9 cellular contexts compared by ENCODE assay signal in the genomic region with DNA sequence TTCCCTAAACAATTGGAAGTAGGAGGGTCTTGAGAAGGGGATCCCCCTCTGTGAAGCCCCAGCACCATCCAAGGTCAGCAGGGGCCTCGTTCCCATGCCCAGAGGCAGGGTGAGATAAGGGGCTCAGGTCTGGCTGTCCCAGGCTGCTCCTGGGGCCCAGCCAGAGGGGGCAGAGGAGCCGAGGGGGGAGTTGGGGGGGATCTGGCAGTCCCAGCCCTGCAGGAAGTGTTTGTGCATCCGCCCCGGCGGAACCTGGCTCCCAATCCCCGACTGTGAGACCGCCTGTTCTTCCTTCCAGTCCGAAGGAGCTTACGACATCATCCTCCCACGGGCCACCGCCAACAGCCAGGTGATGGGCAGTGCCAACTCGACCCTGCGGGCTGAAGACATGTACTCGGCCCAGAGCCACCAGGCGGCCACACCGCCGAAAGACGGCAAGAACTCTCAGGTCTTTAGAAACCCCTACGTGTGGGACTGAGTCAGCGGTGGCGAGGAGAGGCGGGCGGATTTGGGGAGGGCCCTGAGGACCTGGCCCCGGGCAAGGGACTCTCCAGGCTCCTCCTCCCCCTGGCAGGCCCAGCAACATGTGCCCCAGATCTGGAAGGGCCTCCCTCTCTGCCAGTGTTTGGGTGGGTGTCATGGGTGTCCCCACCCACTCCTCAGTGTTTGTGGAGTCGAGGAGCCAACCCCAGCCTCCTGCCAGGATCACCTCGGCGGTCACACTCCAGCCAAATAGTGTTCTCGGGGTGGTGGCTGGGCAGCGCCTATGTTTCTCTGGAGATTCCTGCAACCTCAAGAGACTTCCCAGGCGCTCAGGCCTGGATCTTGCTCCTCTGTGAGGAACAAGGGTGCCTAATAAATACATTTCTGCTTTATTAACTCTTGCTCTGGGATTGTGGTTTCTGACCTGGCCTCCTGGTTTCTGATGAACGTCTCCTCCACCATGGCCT. TPM values are rescaled to one million over a fixed set of nuclear protein-coding genes. Genes with fewer than 3 reads are reported as not detected.
DNase-seq lines count a peak whose midpoint lies in the region; ATAC-seq and TF ChIP-seq lines count a peak whose summit lies in the region.
"Had no signal": no experiment of that assay in that cellular context is flagged by ENCODE, and none has a peak within 500 bp of the region (broad histone marks: within the 10 kb centered on the region; RNA-seq: fewer than 3 reads in every experiment).

No MANE protein-coding gene starts in this region.

- peaks cover 6% of the 10 kb centered on the region for H3K27me3 Mint-ChIP-seq in endothelial cell (ENCODE audit: unreplicated experiment)

- peaks cover 13% of the 10 kb centered on the region for H3K4me1 Mint-ChIP-seq in endothelial cell (ENCODE audit: unreplicated experiment)

- no peak overlapping the region for H3K4me2 ChIP-seq in parathyroid adenoma (ENCODE audit: low read length)

- H3K79me2 ChIP-seq in parathyroid adenoma, result peaks cover 5% of the 10 kb centered on the region

- H3K27me3 ChIP-seq in duodenal mucosa (ENCODE audit: control insufficient read depth in 1 of 2, insufficient read depth in 2 of 2, low read length in 2 of 2) (no peaks in the 10 kb centered on the region), parathyroid adenoma (ENCODE audit: control insufficient read depth, insufficient read depth, low read length) (no peaks in the 10 kb centered on the region)

- H3K36me3 Mint-ChIP-seq in endothelial cell (ENCODE audit: low read depth, unreplicated experiment), result peaks cover 8% of the 10 kb centered on the region

- peak overlapping the region; percentile 57 for H2AFZ ChIP-seq in parathyroid adenoma

- no peak overlapping the region for H3K9ac ChIP-seq in duodenal mucosa (ENCODE audit: low read depth in 1 of 2, low read length in 2 of 2)
- no peak overlapping the region for H3K9ac ChIP-seq in parathyroid adenoma

- peaks cover 24 to 28% of the 10 kb centered on the region in 2 donors for H3K4me1 ChIP-seq in duodenal mucosa (ENCODE audit: control insufficient read depth in 1 of 2, insufficient read depth in 2 of 2, low read length in 2 of 2)
- peaks cover 50% of the 10 kb centered on the region for H3K4me1 ChIP-seq in parathyroid adenoma

- H3K36me3 ChIP-seq in duodenal mucosa (ENCODE audit: control insufficient read depth in 1 of 2, insufficient read depth in 2 of 2, low read length in 2 of 2) (peaks cover 0 to 9% of the 10 kb centered on the region in 2 donors), parathyroid adenoma (ENCODE audit: control insufficient read depth, insufficient read depth, low read length) (no peaks in the 10 kb centered on the region)

- ATAC-seq in HG03097 (IDR thresholded peaks at IDR 0.05; ENCODE audit: low FRiP score, unreplicated experiment), result peak; percentile 42

- peak overlapping the region; percentile 13 for H3K27ac ChIP-seq in duodenal mucosa (ENCODE audit: low read depth, low read length)
- peak overlapping the region; percentile 100 for H3K27ac ChIP-seq in parathyroid adenoma

- no peaks in the 10 kb centered on the region for H3K9me3 Mint-ChIP-seq in endothelial cell (ENCODE audit: unreplicated experiment)
- H3K9me3 Mint-ChIP-seq: type B pancreatic cell had no signal

- no peak overlapping the region for H3K4me3 ChIP-seq in duodenal mucosa (ENCODE audit: low read depth in 1 of 2, low read length in 2 of 2)
- peak overlapping the region; percentile 11 for H3K4me3 ChIP-seq in parathyroid adenoma (ENCODE audit: low read depth, low read length)

- H3K9me3 ChIP-seq in duodenal mucosa (ENCODE audit: control insufficient read depth in 1 of 2, low read length in 2 of 2), result no peaks in the 10 kb centered on the region
- no peaks in the 10 kb centered on the region for H3K9me3 ChIP-seq in parathyroid adenoma (ENCODE audit: control insufficient read depth, low read length)

- TF ChIP-seq CTCF in GM10266 (IDR thresholded peaks at IDR 0.05; ENCODE audit: control insufficient read depth, insufficient read depth, low read depth, missing control alignments) (no peak), parathyroid adenoma (IDR thresholded peaks at IDR 0.05) (peak; percentile 33), endothelial cell (IDR thresholded peaks at IDR 0.05; ENCODE audit: unreplicated experiment) (no peak)

- DNase-seq in GM10266 (ENCODE audit: extremely low spot score), result peak; percentile 64
- DNase-seq in endothelial cell (ENCODE audit: low spot score), result no peak
- DNase-seq in COR-L47 (lab: John Stamatoyannopoulos, UW), result no peak
- DNase-seq in germinal center (ENCODE audit: low spot score), result no peak
- DNase-seq in GF-D8 (lab: John Stamatoyannopoulos, UW), result no peak

- H3K27ac Mint-ChIP-seq in endothelial cell (ENCODE audit: unreplicated experiment), result no peak overlapping the region
- H3K27ac Mint-ChIP-seq: type B pancreatic cell had no signal

- H3K4me3 Mint-ChIP-seq in endothelial cell (ENCODE audit: unreplicated experiment), result no peak overlapping the region
- H3K4me3 Mint-ChIP-seq: type B pancreatic cell had no signal

RNA-seq across cellular contexts. Expression of a gene that starts 14.9 kb away (rescaled TPM):
- total RNA-seq in endothelial cell (ENCODE audit: unreplicated experiment), result 24.7 TPM

RNA-seq across cellular contexts. Expression of a gene that starts 19.6 kb away (rescaled TPM):
- not detected for total RNA-seq in endothelial cell (ENCODE audit: unreplicated experiment)
